Comparison of ENCODE assay signal across 8 cellular contexts in genomic region chr12:76083246-76083735, GRCh38. TPM values are rescaled to one million over a fixed set of nuclear protein-coding genes. Genes with fewer than 3 reads are reported as not detected.
A peak's percentile ranks its signal among the peaks of the same experiment; 100 is the strongest.
DNase-seq lines count a peak whose midpoint lies in the region; ATAC-seq, FAIRE-seq and TF ChIP-seq lines count a peak whose summit lies in the region.

No MANE protein-coding gene starts in this region.

- TF ChIP-seq CTCF in AG09309 (IDR thresholded peaks at IDR 0.05; ENCODE audit: control insufficient read depth, insufficient read depth, low read depth, low read length, missing control alignments): no peak
- TF ChIP-seq CTCF in colonic mucosa (IDR thresholded peaks at IDR 0.05): no peak

- no peaks in the 10 kb centered on the region for H3K27me3 ChIP-seq in colonic mucosa

- H3K4me3 ChIP-seq in AG09309 (ENCODE audit: control insufficient read depth, low read depth, low read length): peak overlapping the region; percentile 54
- H3K4me3 ChIP-seq in colonic mucosa: peak overlapping the region; percentile 89

- H3K27me3 Mint-ChIP-seq in naive thymus-derived CD8-positive, alpha-beta T cell: no peaks in the 10 kb centered on the region

- no peak for FAIRE-seq in frontal cortex (lab: Jason Lieb, UNC)

- H3K36me3 Mint-ChIP-seq in naive thymus-derived CD8-positive, alpha-beta T cell: peaks cover 9 to 19% (median 15%) of the 10 kb centered on the region in 3 donors

- peak overlapping the region; percentile 82 to 99 (median 98) for H3K4me3 Mint-ChIP-seq in naive thymus-derived CD8-positive, alpha-beta T cell

- H3K4me1 ChIP-seq in colonic mucosa: no peaks in the 10 kb centered on the region

- peaks cover 0 to 8% (median 4%) of the 10 kb centered on the region in 9 donors for H3K9me3 Mint-ChIP-seq in naive thymus-derived CD8-positive, alpha-beta T cell

- POLR2A ChIA-PET in naive thymus-derived CD8-positive, alpha-beta T cell (lab: Charles Lee): interaction anchor here (0.6 to 2.2 kb wide), 4 partner anchors 422 to 597 kb away, joined by 3 to 10 read pairs (median 4); partner anchors contain the start of genes KRR1 and OSBPL8

- peaks cover 4% of the 10 kb centered on the region for H3K9me3 ChIP-seq in KOPT-K1 (ENCODE audit: insufficient read depth, low read length, poor library complexity, severe bottlenecking)
- H3K9me3 ChIP-seq in colonic mucosa: no peaks in the 10 kb centered on the region

- H3K4me1 Mint-ChIP-seq in naive thymus-derived CD8-positive, alpha-beta T cell: peaks cover 32 to 73% (median 69%) of the 10 kb centered on the region in 4 donors

- intact Hi-C loops in colonic mucosa (cut with DNase I): no loop called here

- H3K27ac ChIP-seq in KOPT-K1 (ENCODE audit: low read depth, low read length, poor library complexity, severe bottlenecking) (peak overlapping the region; percentile 98), colonic mucosa (peak overlapping the region; percentile 95)

- H3K9ac ChIP-seq in colonic mucosa (ENCODE audit: low read depth in 2 of 2, low read length in 2 of 2): peak overlapping the region; percentile 76 to 91

- peak overlapping the region; percentile 72 to 100 (median 98) for H3K27ac Mint-ChIP-seq in naive thymus-derived CD8-positive, alpha-beta T cell

- no peak for ATAC-seq in naive thymus-derived CD8-positive, alpha-beta T cell
- ATAC-seq in HG03439 (IDR thresholded peaks at IDR 0.05; ENCODE audit: unreplicated experiment): no peak
- no peak for ATAC-seq in GM21576 (IDR thresholded peaks at IDR 0.05; ENCODE audit: unreplicated experiment)

- DNase-seq in AG09309 (ENCODE audit: low read depth): no peak
- DNase-seq in colonic mucosa: no peak
- DNase-seq in naive thymus-derived CD8-positive, alpha-beta T cell: no peak
- no peak for DNase-seq in NCI-H2171 treated with DMSO at 0.1 percent for 48 hours (lab: John Stamatoyannopoulos, UW)
- no peak for DNase-seq in frontal cortex (ENCODE audit: low spot score in 2 of 2)

- H3K36me3 ChIP-seq in KOPT-K1 (ENCODE audit: insufficient read depth, low read length) (peaks cover 45% of the 10 kb centered on the region), colonic mucosa (no peaks in the 10 kb centered on the region)

RNA-seq across cellular contexts. Expression of gene NAP1L1, which starts 1.2 kb away (rescaled TPM):
- total RNA-seq in colonic mucosa (100 to 1,000 TPM; 163 to 171 TPM), frontal cortex (144 TPM)
- total RNA-seq in naive thymus-derived CD8-positive, alpha-beta T cell: 100 to 1,000 TPM; 772 to 820 TPM
- 100 to 1,000 TPM; 199 to 224 (median 210) TPM for polyA plus RNA-seq in naive thymus-derived CD8-positive, alpha-beta T cell

RNA-seq across cellular contexts. Expression of gene PHLDA1, which starts 51.7 kb away (rescaled TPM):
- 10 to 100 TPM in 1 of 2 donors, 1 to 10 TPM in 1; 5.7 to 10.4 TPM for total RNA-seq in colonic mucosa
- 1 to 10 TPM; 1.1 to 1.2 TPM for total RNA-seq in naive thymus-derived CD8-positive, alpha-beta T cell
- polyA plus RNA-seq in naive thymus-derived CD8-positive, alpha-beta T cell: under 1 TPM; 0.04 to 0.13 (median 0.12) TPM
- 20.0 TPM for total RNA-seq in frontal cortex
